1 cellular context compared by ENCODE assay signal in genomic region chr14:73998736-73999135, GRCh38.
A peak's percentile ranks its signal among the peaks of the same experiment; 100 is the strongest.
TF ChIP-seq lines count a peak whose summit lies in the region.

No MANE protein-coding gene starts in this region.

TF ChIP-seq in HepG2, 621 proteins besides CTCF, POLR2A, EP300 and RAD21 (continued from another document):
- 0 out of 4 replicates have a peak, but pooled peaks of 1 of the 2 experiments have one; percentile 16 for TF ChIP-seq HMGXB4 (CRISPR knock-in tag; IDR thresholded peaks at IDR 0.05; ENCODE audit: borderline replicate concordance in 1 of 2, low read depth in 1 of 2)
- 0 out of 2 replicates have a peak, but pooled peaks have one; percentile 2 for TF ChIP-seq ZBTB7B (CRISPR knock-in tag; IDR thresholded peaks at IDR 0.05)
- TF ChIP-seq YEATS2 (CRISPR knock-in tag; IDR thresholded peaks at IDR 0.05; ENCODE audit: borderline replicate concordance), result no peak
- no peak for TF ChIP-seq NFYC (CRISPR knock-in tag; IDR thresholded peaks at IDR 0.05)
- TF ChIP-seq MEF2D (CRISPR knock-in tag; IDR thresholded peaks at IDR 0.05), result no peak
- no peak for TF ChIP-seq ZKSCAN8 (CRISPR knock-in tag; IDR thresholded peaks at IDR 0.05; ENCODE audit: borderline replicate concordance)
- TF ChIP-seq TBL1XR1 (IDR thresholded peaks at IDR 0.05; ENCODE audit: borderline replicate concordance, low read length, partially characterized antibody), result no peak
- TF ChIP-seq ZNF235 (CRISPR knock-in tag; IDR thresholded peaks at IDR 0.05; ENCODE audit: borderline replicate concordance), result no peak
- no peak for TF ChIP-seq PHF21A (CRISPR knock-in tag; IDR thresholded peaks at IDR 0.05)
- TF ChIP-seq PREB (CRISPR knock-in tag; IDR thresholded peaks at IDR 0.05), result no peak
- TF ChIP-seq RARG (CRISPR knock-in tag; IDR thresholded peaks at IDR 0.05; ENCODE audit: low read depth), result no peak
- TF ChIP-seq ZNF260 (CRISPR knock-in tag; IDR thresholded peaks at IDR 0.05; ENCODE audit: borderline replicate concordance, low read depth), result no peak
- no peak for TF ChIP-seq ZNF446 (CRISPR knock-in tag; IDR thresholded peaks at IDR 0.05)
- no peak for TF ChIP-seq DDIT3 (CRISPR knock-in tag; IDR thresholded peaks at IDR 0.05)
- no peak for TF ChIP-seq USF2 (IDR thresholded peaks at IDR 0.05; ENCODE audit: low read depth, low read length)
- no peak for TF ChIP-seq USF2 (CRISPR knock-in tag; IDR thresholded peaks at IDR 0.05; ENCODE audit: borderline replicate concordance)
- no peak for TF ChIP-seq RBM39 (IDR thresholded peaks at IDR 0.05; ENCODE audit: low read depth, low read length, poor library complexity, severe bottlenecking)
- TF ChIP-seq NR2C2 (CRISPR knock-in tag; IDR thresholded peaks at IDR 0.05; ENCODE audit: borderline replicate concordance), result no peak
- no peak for TF ChIP-seq ZNF318 (CRISPR knock-in tag; IDR thresholded peaks at IDR 0.05)
- no peak for TF ChIP-seq ZSCAN20 (CRISPR knock-in tag; IDR thresholded peaks at IDR 0.05; ENCODE audit: borderline replicate concordance)
- TF ChIP-seq MAFG (CRISPR knock-in tag; IDR thresholded peaks at IDR 0.05), result no peak
- TF ChIP-seq EEA1 (CRISPR knock-in tag; IDR thresholded peaks at IDR 0.05; ENCODE audit: borderline replicate concordance), result no peak
- TF ChIP-seq PHF8 (CRISPR knock-in tag; IDR thresholded peaks at IDR 0.05), result no peak
- no peak for TF ChIP-seq ZNF629 (CRISPR knock-in tag; conservative IDR thresholded peaks at IDR 0.05)
- TF ChIP-seq ZNF615 (CRISPR knock-in tag; IDR thresholded peaks at IDR 0.05; ENCODE audit: borderline replicate concordance), result no peak
- no peak for TF ChIP-seq ZNF407 (CRISPR knock-in tag; IDR thresholded peaks at IDR 0.05; ENCODE audit: not compliant biosample characterization)
